Comparison of ENCODE assay signal across 30 cellular contexts in the genomic region with DNA sequence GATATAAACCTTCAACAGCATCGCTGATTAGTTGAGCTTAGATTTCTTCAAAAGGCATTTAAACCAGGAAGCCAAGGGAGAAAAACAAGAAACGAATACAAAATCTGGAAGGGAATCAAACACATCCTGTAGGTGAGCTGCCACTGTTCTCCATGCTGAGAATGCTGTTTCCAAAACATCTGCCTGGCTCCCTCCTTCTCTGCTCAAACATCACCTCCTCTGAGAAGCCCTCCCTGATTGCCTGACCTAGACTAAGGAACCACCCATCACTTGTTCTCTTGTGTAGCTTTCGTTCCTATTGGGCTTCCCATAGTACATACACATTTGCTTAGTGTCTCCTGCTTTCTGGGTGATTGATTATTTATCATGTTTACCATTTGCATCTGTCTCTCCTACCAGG.
DNase-seq lines count a peak whose midpoint lies in the region; ATAC-seq, FAIRE-seq and TF ChIP-seq lines count a peak whose summit lies in the region.
"Had no signal": no experiment of that assay in that cellular context is flagged by ENCODE, and none has a peak within 500 bp of the region (broad histone marks: within the 10 kb centered on the region; RNA-seq: fewer than 3 reads in every experiment).

No MANE protein-coding gene starts in this region.

- TF ChIP-seq EP300 in A549 (IDR thresholded peaks at IDR 0.05) (no peak), K562 (IDR thresholded peaks at IDR 0.05; ENCODE audit: low read length) (no peak)

- CTCF ChIA-PET in A549 (lab: Yijun Ruan, JAX): no interaction called here
- CTCF ChIA-PET in K562 (lab: Yijun Ruan, JAX; ENCODE audit: low intra/inter-chr PET ratio): no interaction called here

- H3K36me3 ChIP-seq in K562 (ENCODE audit: control insufficient read depth, insufficient read depth, low read length): no peaks in the 10 kb centered on the region
- H3K36me3 ChIP-seq: BE2C, BLaER1 had no signal

- no peak overlapping the region for H3K4me3 ChIP-seq in A549
- H3K4me3 ChIP-seq in K562: no peak overlapping the region
- H3K4me3 ChIP-seq: BLaER1; BLaER1 treated with 17β-estradiol and CSF1 and Interleukin-3, amounts not matched to agents 10 nM and 100 nM had no signal

- in situ Hi-C loops in K562 (cut with MboI): no loop called here

- no peak for TF ChIP-seq POLR2A in A549 (IDR thresholded peaks at IDR 0.05; ENCODE audit: low read length)
- TF ChIP-seq POLR2A in K562 (conservative IDR thresholded peaks at IDR 0.05): no peak

- no TSS peak for BruUV-seq in K562 (replicated peaks; lab: Mats Ljungman, UMichigan)

- TF ChIP-seq RAD21 in A549 (conservative IDR thresholded peaks at IDR 0.05 in 1 of 2, IDR thresholded peaks at IDR 0.05 in 1 of 2): no peak
- TF ChIP-seq RAD21 in K562 (CRISPR knock-in tag; conservative IDR thresholded peaks at IDR 0.05 in 1 of 2, IDR thresholded peaks at IDR 0.05 in 1 of 2): no peak

- H3K27me3 ChIP-seq in K562 (ENCODE audit: control insufficient read depth in 2 of 2, insufficient read depth in 2 of 2, low read length in 2 of 2): peaks cover 13 to 25% of the 10 kb centered on the region in 2 experiments; a peak in 3 of 5 replicates
- H3K27me3 ChIP-seq: BLaER1; BLaER1 treated with 17β-estradiol and CSF1 and Interleukin-3, amounts not matched to agents 10 nM and 100 nM had no signal

- ATAC-seq in A549: no peak
- no peak for ATAC-seq in K562
- ATAC-seq: CD8-positive, alpha-beta T cell had no signal

- no peak for FAIRE-seq in A549 (lab: Jason Lieb, UNC)
- FAIRE-seq in K562 (lab: Jason Lieb, UNC): no peak
- FAIRE-seq: A204.1, D721Med had no signal

- H3K9me3 ChIP-seq in A549: peaks cover 9% of the 10 kb centered on the region; the same call in 2 of the 3 replicates
- no peaks in the 10 kb centered on the region for H3K9me3 ChIP-seq in K562 (replicated peaks; ENCODE audit: control insufficient read depth, insufficient read depth, low read depth, low read length)
- H3K9me3 ChIP-seq: Caco-2 had no signal

- WGBS in A549 (ENCODE audit: missing lambda C conversion rate): 1% methylated on average over 3 of the region's 3 CpGs
- whole genome bisulfite sequencing in K562 (ENCODE audit: insufficient coverage, low coverage, missing lambda C conversion rate): 0% methylated on average over 3 of the region's 3 CpGs

- H3K9ac ChIP-seq in K562 (ENCODE audit: insufficient read depth in 1 of 2, low read depth in 2 of 2, low read length in 2 of 2): no peak overlapping the region
- H3K9ac ChIP-seq: BLaER1; BLaER1 treated with 17β-estradiol and CSF1 and Interleukin-3, amounts not matched to agents 10 nM and 100 nM had no signal

- no peak overlapping the region for H2AFZ ChIP-seq in K562 (ENCODE audit: low read depth, low read length)

- no peaks in the 10 kb centered on the region for H3K9me1 ChIP-seq in K562 (ENCODE audit: control insufficient read depth, insufficient read depth, low read length)

- H3K79me2 ChIP-seq in K562 (ENCODE audit: control insufficient read depth, insufficient read depth, low read length): no peaks in the 10 kb centered on the region

- DNase-seq in A549 (ENCODE audit: low read depth in 1 of 2, low spot score in 1 of 2): no peak
- no peak for DNase-seq in K562 (ENCODE audit: extremely low read depth in 1 of 4, low spot score in 3 of 4)
- no peak for DNase-seq in NCI-H526 treated with DMSO at 0.1 percent for 48 hours (lab: John Stamatoyannopoulos, UW)
- no peak for DNase-seq in NCI-H187 treated with DMSO at 0.1 percent for 48 hours (lab: John Stamatoyannopoulos, UW)
- DNase-seq: 8988T; ACHN; AML-193; BE2C; C1 segment of cervical spinal cord; Caco-2; Calu3; CD4-positive, alpha-beta memory T cell; CD4-positive, alpha-beta T cell; CD4-positive, CD25-positive, alpha-beta regulatory T cell; CD8-positive, alpha-beta memory T cell; CD8-positive, alpha-beta T cell; COR-L47; DMS 273 treated with DMSO at 0.1 percent for 48 hours; DMS153; DMS53; DMS79; DMS79 treated with DMSO at 0.1 percent for 48 hours; DND-41; EL had no signal

- POLR2A ChIA-PET in A549 (lab: Yijun Ruan, JAX): no interaction called here
- POLR2A ChIA-PET in K562 (lab: Yijun Ruan, JAX): no interaction called here

- intact Hi-C loops in K562 (cut with micrococcal nuclease): no loop called here

- no peaks in the 10 kb centered on the region for H3K4me1 ChIP-seq in A549
- H3K4me1 ChIP-seq in K562 (replicated peaks in 1 of 2; ENCODE audit: control insufficient read depth in 2 of 2, insufficient read depth in 2 of 2, low read length in 2 of 2): no peaks in the 10 kb centered on the region
- H3K4me1 ChIP-seq: BE2C, BLaER1, Caco-2 had no signal

- TF ChIP-seq CTCF in A549 (IDR thresholded peaks at IDR 0.05) (no peak), K562 (IDR thresholded peaks at IDR 0.05 in 2 of 3, conservative IDR thresholded peaks at IDR 0.05 in 1 of 3; ENCODE audit: insufficient read depth in 2 of 3, low read depth in 1 of 3, low read length in 3 of 3) (no peak)

- H3K4me2 ChIP-seq in A549 (no peak overlapping the region), K562 (ENCODE audit: insufficient read depth, low read length) (no peak overlapping the region)
- H3K4me2 ChIP-seq: BLaER1; BLaER1 treated with 17β-estradiol and CSF1 and Interleukin-3, amounts not matched to agents 10 nM and 100 nM had no signal

- no peak overlapping the region for H3K27ac ChIP-seq in A549
- no peak overlapping the region for H3K27ac ChIP-seq in K562 (ENCODE audit: extremely low read depth, low read depth, low read length)
- H3K27ac ChIP-seq: 22Rv1; BLaER1; BLaER1 treated with 17β-estradiol and CSF1 and Interleukin-3, amounts not matched to agents 10 nM and 100 nM; C4-2B had no signal

- peaks cover 3% of the 10 kb centered on the region; the same call in 1 of the 2 replicates for H4K20me1 ChIP-seq in K562 (replicated peaks; ENCODE audit: control insufficient read depth, insufficient read depth, low read length)
- H4K20me1 ChIP-seq: BLaER1; BLaER1 treated with 17β-estradiol and CSF1 and Interleukin-3, amounts not matched to agents 10 nM and 100 nM had no signal

TF ChIP-seq in A549, 52 proteins besides CTCF, POLR2A, EP300 and RAD21:
- TF ChIP-seq, protein P1, sequence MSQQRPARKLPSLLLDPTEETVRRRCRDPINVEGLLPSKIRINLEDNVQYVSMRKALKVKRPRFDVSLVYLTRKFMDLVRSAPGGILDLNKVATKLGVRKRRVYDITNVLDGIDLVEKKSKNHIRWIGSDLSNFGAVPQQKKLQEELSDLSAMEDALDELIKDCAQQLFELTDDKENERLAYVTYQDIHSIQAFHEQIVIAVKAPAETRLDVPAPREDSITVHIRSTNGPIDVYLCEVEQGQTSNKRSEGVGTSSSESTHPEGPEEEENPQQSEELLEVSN (IDR thresholded peaks at IDR 0.05; ENCODE audit: borderline replicate concordance, low read depth): no peak
- TF ChIP-seq, protein P2, sequence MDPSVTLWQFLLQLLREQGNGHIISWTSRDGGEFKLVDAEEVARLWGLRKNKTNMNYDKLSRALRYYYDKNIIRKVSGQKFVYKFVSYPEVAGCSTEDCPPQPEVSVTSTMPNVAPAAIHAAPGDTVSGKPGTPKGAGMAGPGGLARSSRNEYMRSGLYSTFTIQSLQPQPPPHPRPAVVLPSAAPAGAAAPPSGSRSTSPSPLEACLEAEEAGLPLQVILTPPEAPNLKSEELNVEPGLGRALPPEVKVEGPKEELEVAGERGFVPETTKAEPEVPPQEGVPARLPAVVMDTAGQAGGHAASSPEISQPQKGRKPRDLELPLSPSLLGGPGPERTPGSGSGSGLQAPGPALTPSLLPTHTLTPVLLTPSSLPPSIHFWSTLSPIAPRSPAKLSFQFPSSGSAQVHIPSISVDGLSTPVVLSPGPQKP (IDR thresholded peaks at IDR 0.05; ENCODE audit: low read depth, low read length): no peak
- no peak for TF ChIP-seq RFX5 (IDR thresholded peaks at IDR 0.05)
- no peak for TF ChIP-seq RCOR1 (IDR thresholded peaks at IDR 0.05; ENCODE audit: low read depth, low read length)
- TF ChIP-seq ZFP36 (IDR thresholded peaks at IDR 0.05; ENCODE audit: borderline replicate concordance, partially characterized antibody): peak; percentile 20

TF ChIP-seq in K562, 482 proteins besides CTCF, POLR2A, EP300 and RAD21:
- TF ChIP-seq ZFP36 (IDR thresholded peaks at IDR 0.05; ENCODE audit: low read depth, low read length, partially characterized antibody) (peak; percentile 97), GABPB2 (CRISPR knock-in tag; conservative IDR thresholded peaks at IDR 0.05) (no peak), RBM25 (IDR thresholded peaks at IDR 0.05; ENCODE audit: low read depth, low read length, severe bottlenecking) (peak; percentile 97)
